ENCODE assay signal across 9 cellular contexts in genomic region chr6:155171109-155171746, GRCh38.
DNase-seq lines count a peak whose midpoint lies in the region; TF ChIP-seq lines count a peak whose summit lies in the region.
"Had no signal": no experiment of that assay in that cellular context is flagged by ENCODE, and none has a peak within 500 bp of the region (broad histone marks: within the 10 kb centered on the region; RNA-seq: fewer than 3 reads in every experiment).

No MANE protein-coding gene starts in this region.

- H3K9me3 ChIP-seq in MG63, result no peaks in the 10 kb centered on the region
- no peaks in the 10 kb centered on the region for H3K9me3 ChIP-seq in neural cell (ENCODE audit: low read length)

- no peaks in the 10 kb centered on the region for H3K36me3 ChIP-seq in MG63
- H3K36me3 ChIP-seq in neural cell (ENCODE audit: insufficient read depth, low read length), result no peaks in the 10 kb centered on the region

- H3K36me3 Mint-ChIP-seq in activated CD4-positive, alpha-beta memory T cell treated with anti-CD3 and anti-CD28 coated beads for 36 hours, result peaks cover 8% of the 10 kb centered on the region

- H3K4me3 Mint-ChIP-seq in activated CD4-positive, alpha-beta memory T cell treated with anti-CD3 and anti-CD28 coated beads for 36 hours, result peak overlapping the region; percentile 57

- no peak overlapping the region for H3K9ac ChIP-seq in neural cell (ENCODE audit: low read length)

- peak overlapping the region; percentile 46 for H3K4me2 ChIP-seq in neural cell (ENCODE audit: low read length)

- H3K9me2 ChIP-seq in neural cell (ENCODE audit: insufficient read depth, low read length), result no peaks in the 10 kb centered on the region

- no peak overlapping the region for H2AFZ ChIP-seq in neural cell (ENCODE audit: low read depth, low read length)

- DNase-seq in GOT3 (lab: John Stamatoyannopoulos, UW) (peak; percentile 20), MG63 (peak; percentile 53), dorsolateral prefrontal cortex (peak in 4 of 10 donors; percentile 34 to 66 (median 54)), stromal cell of bone marrow (ENCODE audit: low read depth) (peak; percentile 93), SKM-1 treated with dmso at 0.1 percent for 144 hours (lab: John Stamatoyannopoulos, UW; ENCODE audit: unreplicated experiment) (no peak)
- peak; percentile 94 for DNase-seq in activated CD4-positive, alpha-beta memory T cell treated with anti-CD3 and anti-CD28 coated beads for 36 hours

- no peak for TF ChIP-seq EP300 in neural cell (conservative IDR thresholded peaks at IDR 0.05; ENCODE audit: poor library complexity, severe bottlenecking)

- intact Hi-C loops in activated CD4-positive, alpha-beta memory T cell treated with anti-CD3 and anti-CD28 coated beads for 36 hours (cut with micrococcal nuclease), result loop anchor here (1.0 to 2.0 kb wide), 14 partner anchors 13 to 761 kb away; partner anchors contain the start of genes SCAF8 and TFB1M
- intact Hi-C loops in dorsolateral prefrontal cortex (cut with DNase I), result loop anchor here (5.0 to 10.0 kb wide), 4 partner anchors 144 to 496 kb away; partner anchors contain the start of gene TFB1M (in 1 of the 2)

- H3K79me2 ChIP-seq in neural cell (replicated peaks; ENCODE audit: insufficient read depth, low read length), result no peaks in the 10 kb centered on the region

- H3K4me1 Mint-ChIP-seq in activated CD4-positive, alpha-beta memory T cell treated with anti-CD3 and anti-CD28 coated beads for 36 hours (ENCODE audit: low read depth), result peaks cover 58% of the 10 kb centered on the region

- no peaks in the 10 kb centered on the region for H4K20me1 ChIP-seq in neural cell (ENCODE audit: insufficient read depth)

- CTCF ChIA-PET in activated CD4-positive, alpha-beta memory T cell treated with anti-CD3 and anti-CD28 coated beads for 36 hours (lab: Charles Lee), result interaction anchor here (0.6 to 4.6 kb wide), 16 partner anchors 12 to 497 kb away, joined by 3 to 102 read pairs (median 4); no protein-coding TSS in a partner anchor

- no peak for TF ChIP-seq CTCF in dorsolateral prefrontal cortex (IDR thresholded peaks at IDR 0.05 in 54 of 56, conservative IDR thresholded peaks at IDR 0.05 in 2 of 56; ENCODE audit: low read depth in 1 of 56, partially characterized antibody in 56 of 56)
- no peak for TF ChIP-seq CTCF in neural cell (IDR thresholded peaks at IDR 0.05; ENCODE audit: poor library complexity, severe bottlenecking)

- TF ChIP-seq RAD21 in neural cell (conservative IDR thresholded peaks at IDR 0.05), result no peak

- H3K27me3 ChIP-seq in MG63 (no peaks in the 10 kb centered on the region), dorsolateral prefrontal cortex (no peaks in the 10 kb centered on the region), neural cell (ENCODE audit: insufficient read depth, low read depth, low read length) (no peaks in the 10 kb centered on the region)

- no peaks in the 10 kb centered on the region for H3F3A ChIP-seq in neural cell (ENCODE audit: insufficient read depth, low read length, poor library complexity, severe bottlenecking)

- H3K27ac ChIP-seq in dorsolateral prefrontal cortex (peak overlapping the region in 33 of 59 donors; percentile 4 to 76 (median 37)), neural cell (ENCODE audit: low read length) (peak overlapping the region; percentile 80)
- H3K27ac ChIP-seq: VCaP had no signal

- H3K27ac Mint-ChIP-seq in activated CD4-positive, alpha-beta memory T cell treated with anti-CD3 and anti-CD28 coated beads for 36 hours, result peak overlapping the region; percentile 89

- POLR2A ChIA-PET in activated CD4-positive, alpha-beta memory T cell treated with anti-CD3 and anti-CD28 coated beads for 36 hours (lab: Charles Lee), result interaction anchor here (0.7 to 3.1 kb wide), 16 partner anchors 10 to 353 kb away, joined by 3 to 38 read pairs (median 6); no protein-coding TSS in a partner anchor

- H3K27me3 Mint-ChIP-seq in activated CD4-positive, alpha-beta memory T cell treated with anti-CD3 and anti-CD28 coated beads for 36 hours, result no peaks in the 10 kb centered on the region

- H3K4me3 ChIP-seq in GM08714 (ENCODE audit: low read length) (peak overlapping the region; percentile 56; the same call in 1 of the 2 replicates), MG63 (peak overlapping the region; percentile 1; the same call in 1 of the 2 replicates), dorsolateral prefrontal cortex (peak overlapping the region in 40 of 59 donors; percentile 1 to 51 (median 28)), neural cell (ENCODE audit: low read length) (peak overlapping the region; percentile 43)

- H3K9me3 Mint-ChIP-seq in activated CD4-positive, alpha-beta memory T cell treated with anti-CD3 and anti-CD28 coated beads for 36 hours, result no peaks in the 10 kb centered on the region

TF ChIP-seq in neural cell, 6 proteins besides CTCF, POLR2A, EP300 and RAD21:
- TF ChIP-seq MXI1 (conservative IDR thresholded peaks at IDR 0.05; ENCODE audit: poor library complexity, severe bottlenecking) (no peak), TAF1 (IDR thresholded peaks at IDR 0.05; ENCODE audit: low read depth) (no peak), EZH2 (IDR thresholded peaks at IDR 0.05; ENCODE audit: borderline replicate concordance, insufficient read depth, low read length, poor library complexity, severe bottlenecking) (no peak), SMC3 (conservative IDR thresholded peaks at IDR 0.05; ENCODE audit: poor library complexity) (no peak), POLR2AphosphoS5 (IDR thresholded peaks at IDR 0.05) (no peak), REST (IDR thresholded peaks at IDR 0.05; ENCODE audit: borderline replicate concordance) (no peak)

Comparison
In these comparisons a context has a peak if more than half of its experiments do, and no peak if none do; other contexts are left out.
1. H3K4me3 ChIP-seq: peak in every context shown above with its lines; median percentile 56 in GM08714; 43 in neural cell; 28 in dorsolateral prefrontal cortex; 1 in MG63.